16 cellular contexts compared by ENCODE assay signal in the genomic region with DNA sequence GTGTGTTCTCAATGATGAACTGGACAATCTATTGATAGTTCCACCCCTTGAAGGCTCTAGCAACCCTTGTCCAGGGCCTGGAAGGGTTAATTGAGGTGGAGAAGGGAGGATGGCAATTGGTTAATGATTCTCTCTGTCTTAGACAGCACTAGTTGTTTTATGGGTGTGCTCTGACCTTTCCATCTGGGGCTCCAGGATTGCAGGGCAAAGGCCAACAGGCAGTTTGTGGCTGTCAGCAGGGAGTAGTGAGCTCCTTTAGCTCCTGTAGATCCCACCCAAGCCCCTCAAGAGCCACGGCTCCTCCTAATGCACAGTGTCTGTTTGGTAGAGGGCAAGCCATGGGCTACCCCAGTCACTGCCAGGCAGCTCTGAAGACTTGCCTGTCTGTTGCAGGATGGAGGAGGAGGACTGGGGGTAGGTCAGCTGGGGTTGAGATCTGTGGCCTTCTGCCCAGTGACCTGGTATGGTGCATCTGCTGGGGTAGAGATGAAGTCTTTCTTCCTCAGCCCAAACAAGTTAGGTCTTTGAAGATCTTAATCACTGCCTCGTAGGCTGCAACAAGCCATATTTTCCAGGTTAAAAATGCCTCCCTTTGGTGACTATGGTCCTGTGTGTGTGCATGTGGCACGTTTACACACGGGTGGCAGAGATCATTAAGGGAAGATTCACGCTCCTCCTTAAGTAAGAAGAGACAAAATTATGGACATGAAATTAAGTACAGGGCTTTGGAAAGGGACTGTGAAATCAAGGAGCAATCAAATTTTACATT.
"Had no signal": no experiment of that assay in that cellular context is flagged by ENCODE, and none has a peak within 500 bp of the region (broad histone marks: within the 10 kb centered on the region; RNA-seq: fewer than 3 reads in every experiment).

No MANE protein-coding gene starts in this region.

- H3K27me3 ChIP-seq: brain microvascular endothelial cell had no signal

- H3K27ac Mint-ChIP-seq: activated naive CD8-positive, alpha-beta T cell; immature natural killer cell; naive thymus-derived CD8-positive, alpha-beta T cell; T-cell had no signal

- H3K9me3 Mint-ChIP-seq: T-cell had no signal

- DNase-seq: activated CD4-positive, alpha-beta T cell treated with anti-CD3 and anti-CD28 coated beads for 1 hour; activated CD4-positive, alpha-beta T cell treated with anti-CD3 and anti-CD28 coated beads, Interleukin-2, amount 50 U/mL, for 48 hours; activated gamma-delta T cell; activated T-cell treated with anti-CD3 and anti-CD28 coated beads, Interleukin-2, amount 50 U/mL, for 48 hours; brain microvascular endothelial cell; cerebellar nuclear complex; dermis blood vessel endothelial cell; immature natural killer cell; naive thymus-derived CD8-positive, alpha-beta T cell; psoas muscle; stimulated activated CD4-positive, alpha-beta T cell treated with anti-CD3 and anti-CD28 coated beads, Interleukin-4, amount 100 ng/mL, for 1 hour; stimulated activated CD8-positive, alpha-beta memory T cell treated with anti-CD3 and anti-CD28 coated beads, Interleukin-4, amount 100 ng/mL, for 48 hours; stimulated activated naive CD8-positive, alpha-beta T cell treated with anti-CD3 and anti-CD28 coated beads, Interleukin-15, Interleukin-2, amounts not matched to agents 100 U/mL and 50 U/mL, for 24 hours; T-cell; T1000 had no signal

- H3K27ac ChIP-seq: brain microvascular endothelial cell, psoas muscle had no signal

- H3K9me3 ChIP-seq: psoas muscle had no signal

- ATAC-seq: naive thymus-derived CD8-positive, alpha-beta T cell; psoas muscle; stimulated activated naive CD8-positive, alpha-beta T cell treated with anti-CD3 and anti-CD28 coated beads, Interleukin-15, Interleukin-2, amounts not matched to agents 100 U/mL and 50 U/mL, for 24 hours; T-cell had no signal

- H3K36me3 Mint-ChIP-seq: activated naive CD8-positive, alpha-beta T cell; immature natural killer cell; naive thymus-derived CD8-positive, alpha-beta T cell; T-cell had no signal

- H3K4me3 ChIP-seq: psoas muscle had no signal

- H3K4me1 Mint-ChIP-seq: immature natural killer cell; naive thymus-derived CD8-positive, alpha-beta T cell; T-cell had no signal

- H3K4me3 Mint-ChIP-seq: activated naive CD8-positive, alpha-beta T cell; immature natural killer cell; naive thymus-derived CD8-positive, alpha-beta T cell; T-cell had no signal

- H3K36me3 ChIP-seq: brain microvascular endothelial cell had no signal
